ENCODE assay signal across 4 cellular contexts in genomic region chr3:160998581-160998980, GRCh38.
"Had no signal": no experiment of that assay in that cellular context is flagged by ENCODE, and none has a peak within 500 bp of the region (broad histone marks: within the 10 kb centered on the region; RNA-seq: fewer than 3 reads in every experiment).

No MANE protein-coding gene starts in this region.

- ATAC-seq: GM23338 had no signal

- DNase-seq: H9, HCEC 1CT, IMR-90 had no signal

- H3K4me3 ChIP-seq: GM23338 had no signal

- H3K4me2 ChIP-seq: GM23338 had no signal

- H2AFZ ChIP-seq: GM23338 had no signal
